ENCODE assay signal across 8 cellular contexts in genomic region chr5:43041669-43042175, GRCh38. TPM values are rescaled to one million over a fixed set of nuclear protein-coding genes. Genes with fewer than 3 reads are reported as not detected.
DNase-seq lines count a peak whose midpoint lies in the region; ATAC-seq and TF ChIP-seq lines count a peak whose summit lies in the region.

No MANE protein-coding gene starts in this region.

- POLR2A ChIA-PET in Caco-2 (lab: Charles Lee): interaction anchor here (0.8 to 1.8 kb wide), 5 partner anchors 23 to 133 kb away, joined by 4 to 8 read pairs (median 5); partner anchors contain the start of gene ZNF131
- POLR2A ChIA-PET in PC-9 (lab: Charles Lee; ENCODE audit: unreplicated experiment): interaction anchor here (0.6 to 1.7 kb wide), 8 partner anchors 22 to 480 kb away, joined by 3 to 15 read pairs (median 3); no protein-coding TSS in a partner anchor

- H3K27ac ChIP-seq in PC-9: peak overlapping the region; percentile 60
- H3K27ac ChIP-seq in adrenal gland: peak overlapping the region; percentile 89 to 99 (median 97)
- peak overlapping the region; percentile 89 to 91 for H3K27ac ChIP-seq in right atrium auricular region

- peak overlapping the region; percentile 80 for H3K4me3 ChIP-seq in Caco-2 (ENCODE audit: low read depth, low read length)
- peak overlapping the region; percentile 76 for H3K4me3 ChIP-seq in PC-9
- H3K4me3 ChIP-seq in adrenal gland: peak overlapping the region; percentile 49 to 68 (median 54)
- H3K4me3 ChIP-seq in right atrium auricular region: peak overlapping the region; percentile 49 to 58

- CTCF ChIA-PET in Caco-2 (lab: Charles Lee) (interaction anchor here (0.7 to 3.2 kb wide), 9 partner anchors 20 to 1371 kb away, joined by 3 to 28 read pairs (median 8); partner anchors contain the start of gene ZNF131), PC-9 (lab: Charles Lee) (interaction anchor here (0.5 to 3.2 kb wide), 16 partner anchors 9 to 295 kb away, joined by 3 to 46 read pairs (median 5); no protein-coding TSS in a partner anchor)

- peaks cover 10% of the 10 kb centered on the region for H3K36me3 Mint-ChIP-seq in Caco-2 (ENCODE audit: insufficient read depth, unreplicated experiment)

- BruUV-seq in Caco-2 (replicated peaks; lab: Mats Ljungman, UMichigan): TSS peak; percentile 21
- TSS peak; percentile 40 for BruUV-seq in PC-9 (replicated peaks; lab: Mats Ljungman, UMichigan)

- ATAC-seq in GM19467 (IDR thresholded peaks at IDR 0.05; ENCODE audit: unreplicated experiment): peak; percentile 6
- peak; percentile 14 for ATAC-seq in HG03571 (IDR thresholded peaks at IDR 0.05; ENCODE audit: unreplicated experiment)

- H3K79me2 ChIP-seq in PC-9 (ENCODE audit: low read depth): peaks cover 12% of the 10 kb centered on the region; the same call in 1 of the 2 replicates

- H3K36me3 ChIP-seq in Caco-2 (ENCODE audit: control insufficient read depth, insufficient read depth, low read length): no peaks in the 10 kb centered on the region
- no peaks in the 10 kb centered on the region for H3K36me3 ChIP-seq in PC-9 (ENCODE audit: low read depth)
- no peaks in the 10 kb centered on the region for H3K36me3 ChIP-seq in adrenal gland (replicated peaks in 1 of 2)
- H3K36me3 ChIP-seq in right atrium auricular region: no peaks in the 10 kb centered on the region

- peak overlapping the region; percentile 96 for H2AFZ ChIP-seq in PC-9

- peak overlapping the region; percentile 97 for H3K27ac Mint-ChIP-seq in Caco-2 (ENCODE audit: unreplicated experiment)

- H3K27me3 ChIP-seq in Caco-2 (replicated peaks; ENCODE audit: control insufficient read depth, insufficient read depth, low read length): no peaks in the 10 kb centered on the region
- no peaks in the 10 kb centered on the region for H3K27me3 ChIP-seq in PC-9 (ENCODE audit: insufficient read depth, low read depth)
- no peaks in the 10 kb centered on the region for H3K27me3 ChIP-seq in adrenal gland
- no peaks in the 10 kb centered on the region for H3K27me3 ChIP-seq in right atrium auricular region

- peak overlapping the region; percentile 86 for H3K4me3 Mint-ChIP-seq in Caco-2 (ENCODE audit: unreplicated experiment)

- 1% methylated on average over 15 to 33 of the region's 33 CpGs for WGBS in adrenal gland, 4 donors

- intact Hi-C loops in Caco-2 (cut with micrococcal nuclease; ENCODE audit: unreplicated experiment) (loop anchor here (1.0 kb wide), 3 partner anchors 24 to 80 kb away; no protein-coding TSS in a partner anchor), PC-9 (cut with micrococcal nuclease; ENCODE audit: unreplicated experiment) (loop anchor here (1.0 to 10.0 kb wide), 7 partner anchors 21 to 1117 kb away; partner anchors contain the start of gene FBXO4), adrenal gland (cut with DNase I) (loop anchor here (2.0 to 5.0 kb wide), 4 partner anchors 23 to 91 kb away; no protein-coding TSS in a partner anchor)

- H3K4me1 ChIP-seq in Caco-2: no peaks in the 10 kb centered on the region
- no peaks in the 10 kb centered on the region; the same call in 1 of the 2 replicates for H3K4me1 ChIP-seq in PC-9 (replicated peaks; ENCODE audit: insufficient read depth)
- no peaks in the 10 kb centered on the region for H3K4me1 ChIP-seq in adrenal gland (replicated peaks in 1 of 2)
- peaks cover 0 to 17% of the 10 kb centered on the region in 2 donors for H3K4me1 ChIP-seq in right atrium auricular region

- H4K20me1 ChIP-seq in PC-9 (ENCODE audit: insufficient read depth): no peaks in the 10 kb centered on the region

- peaks cover 39% of the 10 kb centered on the region for H3F3A ChIP-seq in PC-9 (ENCODE audit: insufficient read depth, low read depth)

- no peaks in the 10 kb centered on the region for H3K9me3 Mint-ChIP-seq in Caco-2 (ENCODE audit: unreplicated experiment)

- no peaks in the 10 kb centered on the region for H3K9me2 ChIP-seq in PC-9 (ENCODE audit: insufficient read depth)

- no peak for TF ChIP-seq POLR2A in adrenal gland (IDR thresholded peaks at IDR 0.05)

- H3K9me3 ChIP-seq in Caco-2 (no peaks in the 10 kb centered on the region), PC-9 (ENCODE audit: insufficient read depth, low read depth) (no peaks in the 10 kb centered on the region), adrenal gland (replicated peaks in 1 of 3) (no peaks in the 10 kb centered on the region), right atrium auricular region (no peaks in the 10 kb centered on the region)

- DNase-seq in Caco-2 (peak; percentile 65 to 70), PC-9 (peak; percentile 74 to 84), adrenal gland (peak; percentile 55 to 79 (median 71)), right atrium auricular region (ENCODE audit: low spot score) (peak; percentile 68), putamen (ENCODE audit: low spot score) (peak; percentile 63), GM19238 (ENCODE audit: insufficient read length, low spot score) (no peak)

- H3K27me3 Mint-ChIP-seq in Caco-2 (ENCODE audit: insufficient read depth, unreplicated experiment): no peaks in the 10 kb centered on the region

- no peaks in the 10 kb centered on the region for H3K4me1 Mint-ChIP-seq in Caco-2 (ENCODE audit: low read depth, unreplicated experiment)

- H3K4me2 ChIP-seq in PC-9: peak overlapping the region; percentile 79

- TF ChIP-seq CTCF in Caco-2 (IDR thresholded peaks at IDR 0.05; ENCODE audit: insufficient read depth in 1 of 2, low read depth in 1 of 2, low read length in 1 of 2, severe bottlenecking in 1 of 2, unreplicated experiment in 1 of 2): peak in 1 of 2 experiments; percentile 5
- no peak; the same call in 1 of the 2 replicates for TF ChIP-seq CTCF in PC-9 (conservative IDR thresholded peaks at IDR 0.05)
- peak in 2 of 6 experiments; percentile 16 to 23 for TF ChIP-seq CTCF in adrenal gland (IDR thresholded peaks at IDR 0.05)
- TF ChIP-seq CTCF in right atrium auricular region (IDR thresholded peaks at IDR 0.05): no peak

RNA-seq across cellular contexts. Expression of gene ANXA2R, which starts 1.6 kb away (rescaled TPM):
- 3.1 and 4.1 TPM in 2 replicates for total RNA-seq in Caco-2 (2022)
- 3.6 and 6.3 TPM in 2 replicates for total RNA-seq in PC-9 (2021)
- total RNA-seq in adrenal gland: 1 to 10 TPM in 7 of 8 donors, under 1 TPM in 1; 0.30 to 3.7 (median 2.8) TPM
- 1 to 10 TPM in 2 of 3 donors, under 1 TPM in 1; 0.55 to 5.2 (median 3.5) TPM for polyA plus RNA-seq in adrenal gland
- under 1 TPM in 1 of 2 donors, not detected in 1; 0.63 TPM for total RNA-seq in right atrium auricular region
